In genomic region chr2:98608962-98609604, GRCh38 we compare ENCODE assay signal across 8 cellular contexts. TPM values are rescaled to one million over a fixed set of nuclear protein-coding genes. Genes with fewer than 3 reads are reported as not detected.
A peak's percentile ranks its signal among the peaks of the same experiment; 100 is the strongest.
DNase-seq lines count a peak whose midpoint lies in the region; ATAC-seq, FAIRE-seq and TF ChIP-seq lines count a peak whose summit lies in the region.

No MANE protein-coding gene starts in this region.

- H3K36me3 Mint-ChIP-seq in T-helper 2 cell treated with Interferon-gamma antibody and Interleukin-4, amounts not matched to agents 5 μg/mL and 100 μg/mL, for 36 hours (ENCODE audit: low read depth): peaks cover 24% of the 10 kb centered on the region
- peaks cover 4% of the 10 kb centered on the region for H3K36me3 Mint-ChIP-seq in astrocyte (ENCODE audit: low read depth, unreplicated experiment)

- peaks cover 73% of the 10 kb centered on the region for H3K79me2 ChIP-seq in astrocyte (ENCODE audit: insufficient read depth, low read length)

- no peaks in the 10 kb centered on the region for H3K27me3 Mint-ChIP-seq in T-helper 2 cell treated with Interferon-gamma antibody and Interleukin-4, amounts not matched to agents 5 μg/mL and 100 μg/mL, for 36 hours (ENCODE audit: low read depth)
- no peaks in the 10 kb centered on the region for H3K27me3 Mint-ChIP-seq in astrocyte (ENCODE audit: low read depth, unreplicated experiment)

- H3K27ac Mint-ChIP-seq in T-helper 2 cell treated with Interferon-gamma antibody and Interleukin-4, amounts not matched to agents 5 μg/mL and 100 μg/mL, for 36 hours: peak overlapping the region; percentile 95
- H3K27ac Mint-ChIP-seq in astrocyte (ENCODE audit: unreplicated experiment): peak overlapping the region; percentile 93

- peak overlapping the region; percentile 89 for H3K4me2 ChIP-seq in astrocyte (ENCODE audit: low read length)
- H3K4me2 ChIP-seq in skeletal muscle satellite cell (ENCODE audit: low read length): peak overlapping the region; percentile 86

- no peak for TF ChIP-seq CTCF in astrocyte (IDR thresholded peaks at IDR 0.05; ENCODE audit: insufficient read depth, low read depth, low read length)

- H3K27ac ChIP-seq in astrocyte (ENCODE audit: low read depth, low read length): peak overlapping the region; percentile 97

- H3K9me3 Mint-ChIP-seq in T-helper 2 cell treated with Interferon-gamma antibody and Interleukin-4, amounts not matched to agents 5 μg/mL and 100 μg/mL, for 36 hours: no peaks in the 10 kb centered on the region
- H3K9me3 Mint-ChIP-seq in astrocyte (ENCODE audit: unreplicated experiment): no peaks in the 10 kb centered on the region

- peaks cover 49% of the 10 kb centered on the region for H3K4me1 Mint-ChIP-seq in T-helper 2 cell treated with Interferon-gamma antibody and Interleukin-4, amounts not matched to agents 5 μg/mL and 100 μg/mL, for 36 hours (ENCODE audit: low read depth)
- peaks cover 29% of the 10 kb centered on the region for H3K4me1 Mint-ChIP-seq in astrocyte (ENCODE audit: low read depth, unreplicated experiment)

- no peak for FAIRE-seq in astrocyte (lab: Jason Lieb, UNC)

- H3K4me3 ChIP-seq in astrocyte (ENCODE audit: insufficient read depth, low read depth, low read length) (peak overlapping the region; percentile 92), iPS-11a (ENCODE audit: low read depth, low read length) (peak overlapping the region; percentile 85), skeletal muscle satellite cell (ENCODE audit: low read length) (peak overlapping the region; percentile 94)

- peaks cover 24% of the 10 kb centered on the region for H4K20me1 ChIP-seq in astrocyte (ENCODE audit: insufficient read depth, low read length)

- H3K36me3 ChIP-seq in astrocyte (ENCODE audit: insufficient read depth, low read length) (peaks cover 14% of the 10 kb centered on the region), skeletal muscle satellite cell (ENCODE audit: insufficient read depth, low read length) (peaks cover 34% of the 10 kb centered on the region)

- H3K9me3 ChIP-seq in astrocyte (ENCODE audit: insufficient read depth, low read depth, low read length) (no peaks in the 10 kb centered on the region), skeletal muscle satellite cell (replicated peaks; ENCODE audit: low read length) (no peaks in the 10 kb centered on the region)

- no peaks in the 10 kb centered on the region for H3K27me3 ChIP-seq in astrocyte (ENCODE audit: insufficient read depth, low read length)
- no peaks in the 10 kb centered on the region for H3K27me3 ChIP-seq in skeletal muscle satellite cell (ENCODE audit: control insufficient read depth, insufficient read depth, low read length)

- in situ Hi-C loops in KBM-7 (cut with MboI; ENCODE audit: low pct_unique_long_range_greater_than_20kb, low sequenced_read_pairs): no loop called here

- H3K4me3 Mint-ChIP-seq in T-helper 2 cell treated with Interferon-gamma antibody and Interleukin-4, amounts not matched to agents 5 μg/mL and 100 μg/mL, for 36 hours: peak overlapping the region; percentile 90
- H3K4me3 Mint-ChIP-seq in astrocyte (ENCODE audit: unreplicated experiment): peak overlapping the region; percentile 90

- no peak for ATAC-seq in HG03442 (IDR thresholded peaks at IDR 0.05; ENCODE audit: unreplicated experiment)

- peak overlapping the region; percentile 95 for H2AFZ ChIP-seq in astrocyte (ENCODE audit: low read depth, low read length)

- H3K9ac ChIP-seq in astrocyte (ENCODE audit: low read length) (peak overlapping the region; percentile 96), skeletal muscle satellite cell (ENCODE audit: low read depth, low read length) (peak overlapping the region; percentile 100)

- H3K4me1 ChIP-seq in astrocyte (ENCODE audit: insufficient read depth, low read length) (peaks cover 24% of the 10 kb centered on the region), skeletal muscle satellite cell (ENCODE audit: control insufficient read depth, insufficient read depth, low read length) (peaks cover 28% of the 10 kb centered on the region)

- DNase-seq in T-helper 2 cell treated with Interferon-gamma antibody and Interleukin-4, amounts not matched to agents 5 μg/mL and 100 μg/mL, for 36 hours (ENCODE audit: low spot score): no peak
- DNase-seq in T-helper 2 cell (no peak), KBM-7 (peak; percentile 15), astrocyte (ENCODE audit: low read depth) (peak; percentile 55)
- no peak for DNase-seq in stimulated activated CD4-positive, alpha-beta T cell treated with anti-CD3 and anti-CD28 coated beads, Interleukin-4, amount 100 ng/mL, for 4 hours

RNA-seq across cellular contexts. Expression of gene UNC50, which starts 0.7 kb away (rescaled TPM):
- total RNA-seq in astrocyte: 26.8 and 31.3 TPM in 2 replicates
- total RNA-seq in skeletal muscle satellite cell (2012; rRNA removed): 30.7 and 41.5 TPM in 2 replicates

RNA-seq across cellular contexts. Expression of gene COA5, which starts 0.8 kb away (rescaled TPM):
- total RNA-seq in astrocyte: 19.5 and 19.8 TPM in 2 replicates
- 13.8 and 25.3 TPM in 2 replicates for total RNA-seq in skeletal muscle satellite cell (2012; rRNA removed)

Comparison
In these comparisons a context has a peak if more than half of its experiments do, and no peak if none do; other contexts are left out.
1. DNase-seq: peak in KBM-7 (single experiment) and astrocyte (single experiment); none in T-helper 2 cell treated with Interferon-gamma antibody and Interleukin-4, amounts not matched to agents 5 μg/mL and 100 μg/mL, for 36 hours (single experiment), T-helper 2 cell (0 of 5) and stimulated activated CD4-positive, alpha-beta T cell treated with anti-CD3 and anti-CD28 coated beads, Interleukin-4, amount 100 ng/mL, for 4 hours (0 of 2).
2. Peak in every context shown above with its lines, with median percentiles within 50 percentile points of each other: H3K4me3 ChIP-seq.